13 cellular contexts compared by ENCODE assay signal in the genomic region with DNA sequence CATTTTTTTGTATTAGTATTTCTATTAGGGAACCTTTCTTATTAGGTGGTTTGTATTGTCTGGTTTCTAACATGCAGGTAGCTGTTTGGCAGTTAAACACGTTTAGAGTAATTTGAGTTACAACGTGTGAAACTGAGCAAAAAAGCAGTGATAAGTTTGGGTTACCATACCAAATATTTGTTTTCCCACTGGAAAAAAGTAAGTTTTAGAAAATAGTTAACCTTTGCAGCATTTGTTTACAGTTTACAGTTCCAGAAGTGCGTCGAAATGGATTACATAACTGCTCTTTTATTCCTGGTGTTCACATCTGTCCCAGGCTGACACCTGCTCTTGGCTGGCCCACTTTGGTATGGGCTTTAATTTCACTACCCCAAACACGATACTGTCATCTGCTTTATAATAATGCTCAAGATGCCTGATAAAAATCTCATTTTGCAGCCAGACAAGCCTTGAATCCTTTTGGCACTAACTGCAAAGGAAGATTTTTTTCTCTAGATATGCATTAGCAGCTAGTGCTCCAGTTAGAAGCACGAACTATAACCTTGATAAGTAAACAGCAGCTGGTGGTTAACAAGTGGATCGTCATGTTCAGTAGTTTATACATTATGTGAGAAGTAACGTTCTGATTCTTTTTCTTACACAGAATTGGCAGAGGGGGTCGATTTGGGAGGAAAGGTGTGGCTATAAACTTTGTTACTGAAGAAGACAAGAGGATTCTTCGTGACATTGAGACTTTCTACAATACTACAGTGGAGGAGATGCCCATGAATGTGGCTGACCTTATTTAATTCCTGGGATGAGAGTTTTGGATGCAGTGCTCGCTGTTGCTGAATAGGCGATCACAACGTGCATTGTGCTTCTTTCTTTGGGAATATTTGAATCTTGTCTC. TPM values are rescaled to one million over a fixed set of nuclear protein-coding genes. Genes with fewer than 3 reads are reported as not detected.
DNase-seq lines count a peak whose midpoint lies in the region; ATAC-seq and TF ChIP-seq lines count a peak whose summit lies in the region.
"Had no signal": no experiment of that assay in that cellular context is flagged by ENCODE, and none has a peak within 500 bp of the region (broad histone marks: within the 10 kb centered on the region; RNA-seq: fewer than 3 reads in every experiment).

No MANE protein-coding gene starts in this region.

- intact Hi-C loops in transverse colon (cut with DNase I; ENCODE audit: low total_unique reads), result no loop called here

- H3K27ac ChIP-seq in smooth muscle cell (ENCODE audit: low read depth) (peak overlapping the region; percentile 99), transverse colon (no peak overlapping the region)
- H3K27ac ChIP-seq: C4-2B, thoracic aorta had no signal

- in situ Hi-C loops in transverse colon (cut with MboI; ENCODE audit: low pct_ligation_motif_present in 1 of 4, low pct_unique_long_range_greater_than_20kb in 1 of 4, low sequenced_read_pairs in 3 of 4), result loop anchor here in 1 of 4 donors (10.0 to 25.0 kb wide), 2 partner anchors 676 to 864 kb away; partner anchors contain the start of gene ETV5

- H3K27me3 Mint-ChIP-seq in activated T-cell treated with anti-CD3 and anti-CD28 coated beads, Interleukin-2, amount 50 U/mL, for 4 hours (ENCODE audit: low read depth), result peaks cover under 1% of the 10 kb centered on the region
- H3K27me3 Mint-ChIP-seq in brain, result peaks cover 8% of the 10 kb centered on the region
- H3K27me3 Mint-ChIP-seq: dendritic cell treated with granulocyte-macrophage colony-stimulating factor and Interleukin-4, amounts not matched to agents 40 ng/mL and 50 ng/mL, for 4 days had no signal

- H3K27ac Mint-ChIP-seq in brain, result peak overlapping the region in 2 of 5 experiments; percentile 47 to 53
- H3K27ac Mint-ChIP-seq: dendritic cell treated with granulocyte-macrophage colony-stimulating factor and Interleukin-4, amounts not matched to agents 40 ng/mL and 50 ng/mL, for 4 days had no signal

- DNase-seq in activated T-cell treated with anti-CD3 and anti-CD28 coated beads, Interleukin-2, amount 50 U/mL, for 4 hours, result no peak
- DNase-seq in activated T-cell treated with anti-CD3 and anti-CD28 coated beads for 4 hours (no peak), MG63 (no peak), smooth muscle cell (lab: John Stamatoyannopoulos, UW; ENCODE audit: unreplicated experiment) (no peak), inferior parietal cortex (ENCODE audit: extremely low spot score) (no peak), transverse colon (no peak)
- DNase-seq: activated CD4-positive, CD25-positive, alpha-beta regulatory T cell; NCI-H226 had no signal

- H3K9ac ChIP-seq in smooth muscle cell (ENCODE audit: low read depth), result no peak overlapping the region

- H3K9me3 ChIP-seq in MG63 (no peaks in the 10 kb centered on the region), smooth muscle cell (replicated peaks; ENCODE audit: low read depth) (no peaks in the 10 kb centered on the region), transverse colon (no peaks in the 10 kb centered on the region)
- H3K9me3 ChIP-seq: thoracic aorta had no signal

- H3K4me1 ChIP-seq in smooth muscle cell (ENCODE audit: low read depth) (peaks cover 30% of the 10 kb centered on the region), transverse colon (peaks cover 14 to 42% (median 30%) of the 10 kb centered on the region in 4 donors)

- H3K79me2 ChIP-seq in smooth muscle cell (ENCODE audit: low read depth), result peaks cover 37% of the 10 kb centered on the region

- peaks cover 35% of the 10 kb centered on the region for H3K4me1 Mint-ChIP-seq in activated T-cell treated with anti-CD3 and anti-CD28 coated beads, Interleukin-2, amount 50 U/mL, for 4 hours (ENCODE audit: low read depth)
- H3K4me1 Mint-ChIP-seq in brain, result peaks cover 54% of the 10 kb centered on the region

- peaks cover 91% of the 10 kb centered on the region for H3K36me3 ChIP-seq in MG63
- H3K36me3 ChIP-seq in smooth muscle cell (ENCODE audit: low read depth), result peaks cover 18% of the 10 kb centered on the region
- peaks cover 0 to 48% (median 22%) of the 10 kb centered on the region in 4 donors for H3K36me3 ChIP-seq in transverse colon

- H2AFZ ChIP-seq in smooth muscle cell (ENCODE audit: low read depth), result no peak overlapping the region

- peak overlapping the region; percentile 91 for H3K4me2 ChIP-seq in smooth muscle cell

- no peak for TF ChIP-seq EP300 in transverse colon (IDR thresholded peaks at IDR 0.05; ENCODE audit: low read depth)

- H3K27me3 ChIP-seq in MG63, result no peaks in the 10 kb centered on the region
- no peaks in the 10 kb centered on the region for H3K27me3 ChIP-seq in smooth muscle cell (ENCODE audit: low read depth)
- H3K27me3 ChIP-seq in transverse colon, result no peaks in the 10 kb centered on the region

- peak overlapping the region; percentile 99 for H3K4me3 Mint-ChIP-seq in activated T-cell treated with anti-CD3 and anti-CD28 coated beads, Interleukin-2, amount 50 U/mL, for 4 hours
- peak overlapping the region; percentile 29 to 98 (median 51) for H3K4me3 Mint-ChIP-seq in brain
- H3K4me3 Mint-ChIP-seq: dendritic cell treated with granulocyte-macrophage colony-stimulating factor and Interleukin-4, amounts not matched to agents 40 ng/mL and 50 ng/mL, for 4 days had no signal

- H3K4me3 ChIP-seq in MG63 (peak overlapping the region; percentile 97), smooth muscle cell (no peak overlapping the region), transverse colon (no peak overlapping the region)
- H3K4me3 ChIP-seq: thoracic aorta had no signal

- H3F3A ChIP-seq in smooth muscle cell (ENCODE audit: low read depth), result peaks cover 76% of the 10 kb centered on the region

- TF ChIP-seq POLR2A in transverse colon (IDR thresholded peaks at IDR 0.05), result no peak

- 82% methylated on average over 13 of the region's 13 CpGs for WGBS in smooth muscle cell (ENCODE audit: low lambda C conversion rate)
- 37 to 41% methylated on average over 12 to 13 of the region's 13 CpGs for WGBS in transverse colon (ENCODE audit: low coverage in 1 of 2), 2 donors

- no peak for ATAC-seq in activated T-cell treated with anti-CD3 and anti-CD28 coated beads, Interleukin-2, amount 50 U/mL, for 4 hours
- ATAC-seq in GM21825 (IDR thresholded peaks at IDR 0.05; ENCODE audit: unreplicated experiment), result no peak

- TF ChIP-seq CTCF in brain (conservative IDR thresholded peaks at IDR 0.05), result no peak
- no peak for TF ChIP-seq CTCF in smooth muscle cell (IDR thresholded peaks at IDR 0.05; ENCODE audit: borderline replicate concordance, insufficient read depth, poor library complexity, severe bottlenecking)
- TF ChIP-seq CTCF in transverse colon (IDR thresholded peaks at IDR 0.05), result no peak

- H3K9me3 Mint-ChIP-seq in activated T-cell treated with anti-CD3 and anti-CD28 coated beads, Interleukin-2, amount 50 U/mL, for 4 hours, result no peaks in the 10 kb centered on the region
- H3K9me3 Mint-ChIP-seq in brain, result no peaks in the 10 kb centered on the region
- H3K9me3 Mint-ChIP-seq: dendritic cell treated with granulocyte-macrophage colony-stimulating factor and Interleukin-4, amounts not matched to agents 40 ng/mL and 50 ng/mL, for 4 days had no signal

- peaks cover 77% of the 10 kb centered on the region for H4K20me1 ChIP-seq in smooth muscle cell (ENCODE audit: low read depth)

- peaks cover 70% of the 10 kb centered on the region for H3K36me3 Mint-ChIP-seq in activated T-cell treated with anti-CD3 and anti-CD28 coated beads, Interleukin-2, amount 50 U/mL, for 4 hours (ENCODE audit: insufficient read depth)
- peaks cover 81% of the 10 kb centered on the region for H3K36me3 Mint-ChIP-seq in brain

RNA-seq across cellular contexts. Expression of gene EIF4A2, which starts 5.3 kb away (rescaled TPM):
- 100 to 1,000 TPM; 665 to 738 (median 720) TPM for total RNA-seq in activated T-cell treated with anti-CD3 and anti-CD28 coated beads, Interleukin-2, amount 50 U/mL, for 4 hours
- total RNA-seq in MG63 (2014; rRNA removed; shearing (Covaris generic); ENCODE audit: low replicate concordance), result 340 and 530 TPM in 2 replicates
- polyA plus RNA-seq in brain (ENCODE audit: insufficient read depth, low read depth, low replicate concordance) (399 TPM), smooth muscle cell (94.8 and 130 TPM in 2 replicates)
- total RNA-seq in smooth muscle cell (438 and 486 TPM in 2 replicates), transverse colon (100 to 1,000 TPM; 146 to 550 (median 353) TPM)

RNA-seq across cellular contexts. Expression of gene RFC4, which starts 17.6 kb away (rescaled TPM):
- 10 to 100 TPM; 91.0 to 92.4 (median 92.2) TPM for total RNA-seq in activated T-cell treated with anti-CD3 and anti-CD28 coated beads, Interleukin-2, amount 50 U/mL, for 4 hours
- 51.6 and 65.3 TPM in 2 replicates for total RNA-seq in MG63 (2014; rRNA removed; shearing (Covaris generic); ENCODE audit: low replicate concordance)
- polyA plus RNA-seq in brain (ENCODE audit: insufficient read depth, low read depth, low replicate concordance) (32.4 TPM), smooth muscle cell (24.8 and 27.8 TPM in 2 replicates)
- total RNA-seq in smooth muscle cell (36.4 and 45.5 TPM in 2 replicates), transverse colon (100 to 1,000 TPM in 1 of 4 donors, 10 to 100 TPM in 1, 1 to 10 TPM in 1, not detected in 1; 7.2 to 226 (median 10.5) TPM)

RNA-seq across cellular contexts. Expression of gene ADIPOQ, which starts 53.8 kb away (rescaled TPM):
- not detected for total RNA-seq in activated T-cell treated with anti-CD3 and anti-CD28 coated beads, Interleukin-2, amount 50 U/mL, for 4 hours
- total RNA-seq in MG63 (2014; rRNA removed; shearing (Covaris generic); ENCODE audit: low replicate concordance), result not detected in 2 replicates
- polyA plus RNA-seq in brain (ENCODE audit: insufficient read depth, low read depth, low replicate concordance) (not detected), smooth muscle cell (not detected in 2 replicates)
- total RNA-seq in smooth muscle cell (not detected in 2 replicates), transverse colon (10 to 100 TPM in 1 of 4 donors, 1 to 10 TPM in 2, not detected in 1; 4.6 to 11.7 (median 7.5) TPM)
